11 cellular contexts compared by ENCODE assay signal in genomic region chr9:134294228-134295071, GRCh38. TPM values are rescaled to one million over a fixed set of nuclear protein-coding genes. Genes with fewer than 3 reads are reported as not detected.
DNase-seq lines count a peak whose midpoint lies in the region; TF ChIP-seq lines count a peak whose summit lies in the region.
"Had no signal": no experiment of that assay in that cellular context is flagged by ENCODE, and none has a peak within 500 bp of the region (broad histone marks: within the 10 kb centered on the region; RNA-seq: fewer than 3 reads in every experiment).

No MANE protein-coding gene starts in this region.

- peak overlapping the region; percentile 22 for H3K4me3 Mint-ChIP-seq in osteocyte (ENCODE audit: unreplicated experiment)
- H3K4me3 Mint-ChIP-seq: activated CD8-positive, alpha-beta T cell treated with anti-CD3 and anti-CD28 coated beads for 36 hours had no signal

- H3K4me1 Mint-ChIP-seq in osteocyte (ENCODE audit: unreplicated experiment), result peaks cover 24% of the 10 kb centered on the region

- no peak for DNase-seq in AG09309 (ENCODE audit: low read depth)
- DNase-seq in RPMI7951 (ENCODE audit: low read depth), result peak; percentile 9
- DNase-seq in foreskin fibroblast, result peak; percentile 11 to 51
- no peak for DNase-seq in osteocyte (ENCODE audit: extremely low spot score, unreplicated experiment)
- no peak for DNase-seq in medulla oblongata (ENCODE audit: extremely low spot score)
- DNase-seq in GM13977 (ENCODE audit: low spot score), result no peak
- DNase-seq in hippocampal formation (lab: John Stamatoyannopoulos, UW), result no peak
- DNase-seq in stimulated activated naive CD4-positive, alpha-beta T cell treated with Interleukin-2 at 50 U/mL for 16 hours (lab: John Stamatoyannopoulos, UW), result no peak
- DNase-seq: activated CD8-positive, alpha-beta T cell treated with anti-CD3 and anti-CD28 coated beads for 36 hours had no signal

- no peak for TF ChIP-seq CTCF in AG09309 (IDR thresholded peaks at IDR 0.05; ENCODE audit: control insufficient read depth, insufficient read depth, low read depth, low read length, missing control alignments)
- TF ChIP-seq CTCF in foreskin fibroblast (IDR thresholded peaks at IDR 0.05; ENCODE audit: low read depth, low read length), result no peak
- TF ChIP-seq CTCF in osteocyte (IDR thresholded peaks at IDR 0.05), result no peak
- TF ChIP-seq CTCF in GM13977 (IDR thresholded peaks at IDR 0.05; ENCODE audit: extremely low read depth, insufficient read depth, missing control alignments), result no peak

- no peaks in the 10 kb centered on the region for H3K36me3 Mint-ChIP-seq in osteocyte (ENCODE audit: unreplicated experiment)

- H3K4me3 ChIP-seq in AG09309 (ENCODE audit: control insufficient read depth, low read depth, low read length) (peak overlapping the region; percentile 6; the same call in 1 of the 2 replicates), foreskin fibroblast (ENCODE audit: low read depth in 1 of 2, low read length in 2 of 2) (peak overlapping the region; percentile 29 to 39)
- H3K4me3 ChIP-seq: GM12878, pancreas had no signal

- no peaks in the 10 kb centered on the region for H3K9me3 Mint-ChIP-seq in osteocyte (ENCODE audit: unreplicated experiment)
- H3K9me3 Mint-ChIP-seq: activated CD8-positive, alpha-beta T cell treated with anti-CD3 and anti-CD28 coated beads for 36 hours had no signal

- H3K27ac Mint-ChIP-seq in osteocyte (ENCODE audit: unreplicated experiment), result no peak overlapping the region
- H3K27ac Mint-ChIP-seq: activated CD8-positive, alpha-beta T cell treated with anti-CD3 and anti-CD28 coated beads for 36 hours had no signal

- in situ Hi-C loops in GM13977 (cut with MboI; ENCODE audit: low pct_unique_long_range_greater_than_20kb, low sequenced_read_pairs, unreplicated experiment), result no loop called here

- H3K27me3 Mint-ChIP-seq in osteocyte (ENCODE audit: unreplicated experiment), result no peaks in the 10 kb centered on the region
- H3K27me3 Mint-ChIP-seq: activated CD8-positive, alpha-beta T cell treated with anti-CD3 and anti-CD28 coated beads for 36 hours had no signal

RNA-seq across cellular contexts. Expression of gene RXRA, which starts 31.8 kb away (rescaled TPM):
- 3.5 and 5.1 TPM in 2 replicates for total RNA-seq in RPMI7951 (2014; rRNA removed; shearing (Covaris generic))
- total RNA-seq in osteocyte, result 76.4 and 82.2 TPM in 2 replicates

Comparison
In these comparisons a context has a peak if more than half of its experiments do, and no peak if none do; other contexts are left out.
1. DNase-seq: peak in RPMI7951 (single experiment) and foreskin fibroblast (2 of 2); none in AG09309 (single experiment), osteocyte (single experiment), medulla oblongata (single experiment), GM13977 (single experiment), hippocampal formation (0 of 2) and stimulated activated naive CD4-positive, alpha-beta T cell treated with Interleukin-2 at 50 U/mL for 16 hours (single experiment).
2. RNA of gene RXRA, which starts 31.8 kb away (total RNA-seq): 76.4 to 82.2 TPM in osteocyte; 3.5 to 5.1 TPM in RPMI7951; every median in the first group is over 10 times any median in the second.